15 cellular contexts compared by ENCODE assay signal in the genomic region with DNA sequence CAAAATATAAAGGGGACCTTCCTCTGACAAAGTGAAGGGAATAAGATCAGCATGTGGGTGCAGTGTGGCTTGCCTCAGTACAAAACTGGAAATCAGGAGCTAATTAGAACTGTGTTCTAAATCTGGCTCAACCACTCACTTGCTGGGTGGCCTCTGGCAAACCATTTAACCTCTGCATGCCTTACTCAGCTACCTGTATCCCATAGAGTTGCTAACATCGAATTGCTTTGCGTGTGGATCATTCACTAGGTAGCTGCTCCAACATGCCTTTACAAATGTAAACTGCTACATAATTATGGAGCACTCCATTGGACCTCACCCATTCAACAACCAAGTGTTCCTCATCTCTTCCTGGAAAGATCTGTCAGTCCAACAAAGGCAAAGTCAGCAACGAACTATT.
"Had no signal": no experiment of that assay in that cellular context is flagged by ENCODE, and none has a peak within 500 bp of the region (broad histone marks: within the 10 kb centered on the region; RNA-seq: fewer than 3 reads in every experiment).

No MANE protein-coding gene starts in this region.

- ATAC-seq: body of pancreas, lower lobe of right lung, right lobe of liver had no signal

- H3K4me3 Mint-ChIP-seq: activated CD8-positive, alpha-beta T cell treated with anti-CD3 and anti-CD28 coated beads for 36 hours; activated T-cell treated with anti-CD3 and anti-CD28 coated beads, Interleukin-2, amount 50 U/mL, for 4 hours; mesothelial cell of epicardium had no signal

- H3K27ac ChIP-seq: body of pancreas, hepatocyte, lower lobe of right lung, right lobe of liver, stomach, testis, upper lobe of left lung had no signal

- H3K4me1 Mint-ChIP-seq: mesothelial cell of epicardium had no signal

- H3K36me3 ChIP-seq: right lobe of liver had no signal

- H3K4me1 ChIP-seq: body of pancreas, right lobe of liver, testis had no signal

- H3K9me3 Mint-ChIP-seq: activated CD8-positive, alpha-beta T cell treated with anti-CD3 and anti-CD28 coated beads for 36 hours; activated naive CD4-positive, alpha-beta T cell treated with anti-CD3 and anti-CD28 coated beads, Interleukin-2, amount 50 U/mL, for 72 hours; activated T-cell treated with anti-CD3 and anti-CD28 coated beads, Interleukin-2, amount 50 U/mL, for 4 hours; mesothelial cell of epicardium had no signal

- H3K4me2 ChIP-seq: hepatocyte had no signal

- H3K27me3 Mint-ChIP-seq: activated CD8-positive, alpha-beta T cell treated with anti-CD3 and anti-CD28 coated beads for 36 hours; progenitor cell of endocrine pancreas had no signal

- H3K27me3 ChIP-seq: body of pancreas, hepatocyte, right lobe of liver, stomach, testis, upper lobe of left lung had no signal

- H2AFZ ChIP-seq: hepatocyte had no signal

- DNase-seq: activated CD8-positive, alpha-beta T cell treated with anti-CD3 and anti-CD28 coated beads for 36 hours; activated effector memory CD4-positive, alpha-beta T cell treated with anti-CD3 and anti-CD28 coated beads, Interleukin-2, amount 50 U/mL, for 16 hours; activated T-cell treated with anti-CD3 and anti-CD28 coated beads, Interleukin-2, amount 50 U/mL, for 4 hours; body of pancreas; effector CD8-positive, alpha-beta T cell; lower lobe of right lung; right lobe of liver; stomach; T-helper 2 cell; testis; upper lobe of left lung had no signal

- H3K27ac Mint-ChIP-seq: activated CD8-positive, alpha-beta T cell treated with anti-CD3 and anti-CD28 coated beads for 36 hours; mesothelial cell of epicardium; progenitor cell of endocrine pancreas had no signal

- H3K9me3 ChIP-seq: body of pancreas, lower lobe of right lung, right lobe of liver, stomach, testis, upper lobe of left lung had no signal

- H3K4me3 ChIP-seq: body of pancreas, hepatocyte, lower lobe of right lung, right lobe of liver, stomach, testis, upper lobe of left lung had no signal
